In the genomic region with DNA sequence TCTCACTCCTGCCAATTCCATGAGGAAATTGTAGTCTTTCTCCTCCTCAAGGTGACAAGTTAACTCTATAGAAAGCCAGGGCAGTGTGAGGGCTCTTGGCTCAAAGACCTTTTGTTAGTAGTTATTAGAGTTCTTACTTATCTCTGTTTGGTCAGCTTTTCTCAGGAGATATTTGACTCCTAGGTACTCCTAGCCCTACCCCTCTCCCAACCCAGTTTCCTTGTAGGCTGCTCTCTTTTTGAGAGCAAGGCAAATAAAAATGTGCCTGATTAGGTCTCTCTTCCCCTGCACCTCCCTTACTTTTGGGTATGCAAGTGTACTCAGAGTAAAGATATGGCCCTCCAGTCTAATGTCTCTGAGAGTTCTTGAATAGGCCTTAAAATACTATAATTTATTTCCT, we compare ENCODE assay signal across 24 cellular contexts. TPM values are rescaled to one million over a fixed set of nuclear protein-coding genes. Genes with fewer than 3 reads are reported as not detected.
DNase-seq lines count a peak whose midpoint lies in the region; ATAC-seq and TF ChIP-seq lines count a peak whose summit lies in the region.
"Had no signal": no experiment of that assay in that cellular context is flagged by ENCODE, and none has a peak within 500 bp of the region (broad histone marks: within the 10 kb centered on the region; RNA-seq: fewer than 3 reads in every experiment).

No MANE protein-coding gene starts in this region.

- H3K4me1 Mint-ChIP-seq in stimulated activated naive CD8-positive, alpha-beta T cell treated with anti-CD3 and anti-CD28 coated beads, Interleukin-15, Interleukin-2, amounts not matched to agents 100 ng/mL and 50 ng/mL, for 24 hours (ENCODE audit: low read depth): peaks cover 64% of the 10 kb centered on the region
- H3K4me1 Mint-ChIP-seq in stimulated activated naive CD8-positive, alpha-beta T cell treated with anti-CD3 and anti-CD28 coated beads, Interleukin-15, amount 100 ng/mL, for 72 hours: peaks cover 62% of the 10 kb centered on the region
- H3K4me1 Mint-ChIP-seq: mesothelial cell of epicardium had no signal

- H3K36me3 ChIP-seq in mucosa of descending colon (ENCODE audit: low read depth): no peaks in the 10 kb centered on the region

- no peaks in the 10 kb centered on the region for H3K27me3 Mint-ChIP-seq in stimulated activated naive CD8-positive, alpha-beta T cell treated with anti-CD3 and anti-CD28 coated beads, Interleukin-15, Interleukin-2, amounts not matched to agents 100 ng/mL and 50 ng/mL, for 24 hours
- no peaks in the 10 kb centered on the region for H3K27me3 Mint-ChIP-seq in stimulated activated naive CD8-positive, alpha-beta T cell treated with anti-CD3 and anti-CD28 coated beads, Interleukin-15, amount 100 ng/mL, for 72 hours
- H3K27me3 Mint-ChIP-seq: activated CD4-positive, alpha-beta memory T cell treated with anti-CD3 and anti-CD28 coated beads, Interleukin-2, amount 10 ng/mL, durations not matched to agents 7 days and 5 days; brain had no signal

- H3K9me3 Mint-ChIP-seq in stimulated activated naive CD8-positive, alpha-beta T cell treated with anti-CD3 and anti-CD28 coated beads, Interleukin-15, Interleukin-2, amounts not matched to agents 100 ng/mL and 50 ng/mL, for 24 hours: peaks cover 22% of the 10 kb centered on the region
- no peaks in the 10 kb centered on the region for H3K9me3 Mint-ChIP-seq in stimulated activated naive CD8-positive, alpha-beta T cell treated with anti-CD3 and anti-CD28 coated beads, Interleukin-15, amount 100 ng/mL, for 72 hours

- no peak overlapping the region for H3K4me3 ChIP-seq in mucosa of descending colon

- TF ChIP-seq CTCF in mucosa of descending colon (IDR thresholded peaks at IDR 0.05): no peak

- H3K27ac Mint-ChIP-seq in stimulated activated naive CD8-positive, alpha-beta T cell treated with anti-CD3 and anti-CD28 coated beads, Interleukin-15, Interleukin-2, amounts not matched to agents 100 ng/mL and 50 ng/mL, for 24 hours: peak overlapping the region; percentile 40
- H3K27ac Mint-ChIP-seq in stimulated activated naive CD8-positive, alpha-beta T cell treated with anti-CD3 and anti-CD28 coated beads, Interleukin-15, amount 100 ng/mL, for 72 hours: peak overlapping the region in 1 of 2 donors; percentile 22
- H3K27ac Mint-ChIP-seq: activated CD4-positive, alpha-beta memory T cell treated with anti-CD3 and anti-CD28 coated beads, Interleukin-2, amount 10 ng/mL, durations not matched to agents 7 days and 5 days; mesothelial cell of epicardium had no signal

- intact Hi-C loops in mucosa of descending colon (cut with DNase I, micrococcal nuclease): no loop called here

- H3K36me3 Mint-ChIP-seq in stimulated activated naive CD8-positive, alpha-beta T cell treated with anti-CD3 and anti-CD28 coated beads, Interleukin-15, Interleukin-2, amounts not matched to agents 100 ng/mL and 50 ng/mL, for 24 hours (ENCODE audit: low read depth): peaks cover 67% of the 10 kb centered on the region

- no peak for ATAC-seq in stimulated activated naive CD8-positive, alpha-beta T cell treated with anti-CD3 and anti-CD28 coated beads, Interleukin-15, amount 100 ng/mL, for 72 hours
- ATAC-seq in mucosa of descending colon: peak; percentile 27
- ATAC-seq: activated CD4-positive, CD25-positive, alpha-beta regulatory T cell treated with anti-CD3 and anti-CD28 coated beads, Interleukin-2, amount 50 U/mL, for 24 hours; left lobe of liver; natural killer cell had no signal

- no peak for DNase-seq in stimulated activated naive CD8-positive, alpha-beta T cell treated with anti-CD3 and anti-CD28 coated beads, Interleukin-15, amount 100 ng/mL, for 72 hours
- peak; percentile 22 for DNase-seq in NCI-H69 (lab: John Stamatoyannopoulos, UW)
- no peak for DNase-seq in mucosa of descending colon
- DNase-seq in GF-D8 (lab: John Stamatoyannopoulos, UW): no peak
- no peak for DNase-seq in kidney tubule cell (ENCODE audit: low spot score)
- no peak for DNase-seq in GM19238 (ENCODE audit: insufficient read length, low spot score)
- DNase-seq in stimulated activated CD4-positive, alpha-beta T cell treated with anti-CD3 and anti-CD28 coated beads, Interleukin-12 subunit alpha, Interleukin-12 subunit beta, amount 100 ng/mL, for 4 hours: no peak
- DNase-seq: activated CD4-positive, alpha-beta memory T cell treated with anti-CD3 and anti-CD28 coated beads, Interleukin-2, amount 10 ng/mL, durations not matched to agents 7 days and 5 days; activated gamma-delta T cell; C1 segment of cervical spinal cord; EL; HCEC 1CT; hypothalamus; immature natural killer cell; KBM-7; natural killer cell; NCI-H1417 treated with DMSO at 0.1 percent for 48 hours; small intestine; stimulated activated CD4-positive, alpha-beta T cell treated with anti-CD3 and anti-CD28 coated beads, Interleukin-1b, Interleukin-23, amount 100 ng/mL, for 48 hours had no signal

- H3K9me3 ChIP-seq in mucosa of descending colon: peaks cover 9% of the 10 kb centered on the region

- H3K4me1 ChIP-seq in mucosa of descending colon (ENCODE audit: low read depth): no peaks in the 10 kb centered on the region

- no peak overlapping the region for H3K4me3 Mint-ChIP-seq in stimulated activated naive CD8-positive, alpha-beta T cell treated with anti-CD3 and anti-CD28 coated beads, Interleukin-15, Interleukin-2, amounts not matched to agents 100 ng/mL and 50 ng/mL, for 24 hours
- H3K4me3 Mint-ChIP-seq in stimulated activated naive CD8-positive, alpha-beta T cell treated with anti-CD3 and anti-CD28 coated beads, Interleukin-15, amount 100 ng/mL, for 72 hours: no peak overlapping the region
- H3K4me3 Mint-ChIP-seq: activated CD4-positive, alpha-beta memory T cell treated with anti-CD3 and anti-CD28 coated beads, Interleukin-2, amount 10 ng/mL, durations not matched to agents 7 days and 5 days; brain; immature natural killer cell; mesothelial cell of epicardium; natural killer cell had no signal

RNA-seq across cellular contexts. Expression of gene BTG1, which starts 23.8 kb away (rescaled TPM):
- total RNA-seq in mucosa of descending colon: 100 to 1,000 TPM; 124 to 176 (median 147) TPM
